In genomic region chr10:45757661-45758396, GRCh38 we compare ENCODE assay signal across 7 cellular contexts. TPM values are rescaled to one million over a fixed set of nuclear protein-coding genes. Genes with fewer than 3 reads are reported as not detected.
DNase-seq lines count a peak whose midpoint lies in the region; ATAC-seq, FAIRE-seq and TF ChIP-seq lines count a peak whose summit lies in the region.
"Not testable (repeated sequence)": the region's sequence is repeated elsewhere in the genome, so short reads cannot be mapped to it uniquely, and the experiment has no call there.

No MANE protein-coding gene starts in this region.

- not testable (repeated sequence) for TF ChIP-seq RAD21 in HepG2 (CRISPR knock-in tag; IDR thresholded peaks at IDR 0.05)

- not testable (repeated sequence) for H4K20me1 ChIP-seq in HepG2 (ENCODE audit: insufficient read depth, low read length)

- not testable (repeated sequence) for H3K27ac Mint-ChIP-seq in chondrocyte (ENCODE audit: unreplicated experiment); osteocyte (ENCODE audit: unreplicated experiment)

- not testable (repeated sequence) for H3K27ac ChIP-seq in Panc1 (ENCODE audit: low read length); HepG2 (ENCODE audit: extremely low read length, insufficient read depth, low read length)
- H3K27ac ChIP-seq in heart right ventricle (peak overlapping the region in 4 of 10 donors; percentile 13 to 55 (median 34)), right atrium auricular region (peak overlapping the region; percentile 26 to 49)

- H3K4me3 Mint-ChIP-seq in chondrocyte (ENCODE audit: unreplicated experiment); osteocyte (ENCODE audit: unreplicated experiment): not testable (repeated sequence)

- not testable (repeated sequence) for TF ChIP-seq POLR2A in HepG2 (IDR thresholded peaks at IDR 0.05; ENCODE audit: insufficient read depth in 1 of 2, low read depth in 2 of 2, low read length in 2 of 2)

- CTCF ChIA-PET in Panc1 (lab: Charles Lee); HepG2 (lab: Yijun Ruan, JAX; ENCODE audit: low intra/inter-chr PET ratio, low total read pairs): not testable (repeated sequence)

- ATAC-seq in Panc1, HepG2: not testable (repeated sequence)
- ATAC-seq in Right ventricle myocardium inferior (peak; percentile 62), heart right ventricle (peak; percentile 47 to 82 (median 72))

- not testable (repeated sequence) for H3K9ac ChIP-seq in HepG2 (ENCODE audit: insufficient read depth, low read depth, low read length)

- H3K4me3 ChIP-seq in Panc1 (ENCODE audit: low read depth in 2 of 2, low read length in 2 of 2); heart right ventricle; right atrium auricular region; HepG2 (replicated peaks in 1 of 3; ENCODE audit: insufficient read depth in 1 of 3, low read depth in 2 of 3, low read length in 3 of 3): not testable (repeated sequence)

- POLR2A ChIA-PET in Panc1 (lab: Charles Lee); HepG2 (lab: Yijun Ruan, JAX): not testable (repeated sequence)

- H3K79me2 ChIP-seq in HepG2 (ENCODE audit: insufficient read depth, low read length): not testable (repeated sequence)

- not testable (repeated sequence) for H3K27me3 Mint-ChIP-seq in chondrocyte (ENCODE audit: low read depth); osteocyte (ENCODE audit: unreplicated experiment)

- intact Hi-C loops in Panc1 (cut with micrococcal nuclease; ENCODE audit: unreplicated experiment); Right ventricle myocardium inferior (cut with DNase I); heart right ventricle (cut with DNase I); HepG2 (cut with micrococcal nuclease; ENCODE audit: unreplicated experiment): not testable (repeated sequence)

- H2AFZ ChIP-seq in HepG2 (ENCODE audit: low read length): not testable (repeated sequence)

- TF ChIP-seq CTCF in Panc1 (IDR thresholded peaks at IDR 0.05); chondrocyte (IDR thresholded peaks at IDR 0.05); heart right ventricle (IDR thresholded peaks at IDR 0.05); right atrium auricular region (IDR thresholded peaks at IDR 0.05); HepG2 (CRISPR knock-in tag; IDR thresholded peaks at IDR 0.05); osteocyte (IDR thresholded peaks at IDR 0.05): not testable (repeated sequence)

- 48 to 63% methylated on average over 8 of the region's 8 CpGs for WGBS in heart right ventricle, 2 donors
- 97% methylated on average over 8 of the region's 8 CpGs for WGBS in HepG2 (ENCODE audit: low lambda C conversion rate)

- H3K36me3 ChIP-seq in Panc1 (ENCODE audit: control insufficient read depth, insufficient read depth, low read length); right atrium auricular region; HepG2 (replicated peaks in 1 of 2; ENCODE audit: control insufficient read depth in 1 of 2, insufficient read depth in 2 of 2, low read length in 2 of 2): not testable (repeated sequence)
- peaks cover 0 to 55% (median 0%) of the 10 kb centered on the region in 9 donors for H3K36me3 ChIP-seq in heart right ventricle

- not testable (repeated sequence) for TF ChIP-seq EP300 in HepG2 (IDR thresholded peaks at IDR 0.05; ENCODE audit: low read depth in 2 of 2, low read length in 2 of 2); HepG2 (CRISPR knock-in tag; IDR thresholded peaks at IDR 0.05; ENCODE audit: borderline replicate concordance)

- DNase-seq in Panc1 (ENCODE audit: low read depth, low spot score); Right ventricle myocardium inferior (ENCODE audit: missing footprints); right atrium auricular region (ENCODE audit: low spot score); HepG2 (ENCODE audit: low spot score): not testable (repeated sequence)
- DNase-seq in chondrocyte (ENCODE audit: low spot score): peak; percentile 92
- DNase-seq in heart right ventricle: peak; percentile 6 to 25
- peak; percentile 84 for DNase-seq in osteocyte (ENCODE audit: extremely low spot score, unreplicated experiment)

- in situ Hi-C loops in Panc1 (cut with HindIII; ENCODE audit: low pct_unique_long_range_greater_than_20kb, low sequenced_read_pairs); HepG2 (cut with HindIII; ENCODE audit: extremely low pct_ligation_motif_present, low pct_unique_long_range_greater_than_20kb): not testable (repeated sequence)

- not testable (repeated sequence) for H3K27me3 ChIP-seq in Panc1 (ENCODE audit: control insufficient read depth, insufficient read depth, low read length); heart right ventricle; right atrium auricular region; HepG2 (ENCODE audit: control insufficient read depth in 1 of 2, insufficient read depth in 2 of 2, low read length in 2 of 2)

- not testable (repeated sequence) for H3K9me3 Mint-ChIP-seq in chondrocyte (ENCODE audit: low read depth); osteocyte (ENCODE audit: unreplicated experiment)

- BruUV-seq in Panc1 (replicated peaks; lab: Mats Ljungman, UMichigan): TSS peak; percentile 53
- BruUV-seq in HepG2 (replicated peaks; lab: Mats Ljungman, UMichigan): TSS peak; percentile 23

- not testable (repeated sequence) for H3K4me2 ChIP-seq in HepG2 (ENCODE audit: low read depth, low read length)

- not testable (repeated sequence) for H3K4me1 Mint-ChIP-seq in chondrocyte (ENCODE audit: low read depth); osteocyte (ENCODE audit: unreplicated experiment)

- H3K9me3 ChIP-seq in Panc1 (ENCODE audit: control insufficient read depth, insufficient read depth, low read depth, low read length); heart right ventricle; right atrium auricular region; HepG2 (ENCODE audit: low read length): not testable (repeated sequence)

- H3K36me3 Mint-ChIP-seq in chondrocyte (ENCODE audit: low read depth) (peaks cover 10% of the 10 kb centered on the region), osteocyte (ENCODE audit: unreplicated experiment) (peaks cover 21% of the 10 kb centered on the region)

- not testable (repeated sequence) for FAIRE-seq in HepG2 (lab: Jason Lieb, UNC)

- not testable (repeated sequence) for H3K4me1 ChIP-seq in Panc1 (ENCODE audit: control insufficient read depth, insufficient read depth, low read length); heart right ventricle; right atrium auricular region; HepG2 (ENCODE audit: insufficient read depth, low read length)

RNA-seq across cellular contexts. Expression of gene WASHC2C, which starts 30.8 kb away (rescaled TPM):
- 73.6 TPM for total RNA-seq in Panc1 (2021; ENCODE audit: unreplicated experiment)
- 49.5 TPM for polyA plus RNA-seq in Panc1 (2012; ENCODE audit: insufficient read length)
- total RNA-seq in chondrocyte: 45.6 to 53.3 TPM (median 46.1 TPM) in 3 replicates
- total RNA-seq in Right ventricle myocardium inferior: 30.2 TPM
- 10 to 100 TPM; 21.8 to 32.8 (median 26.8) TPM for total RNA-seq in heart right ventricle
- 10 to 100 TPM; 10.1 to 13.2 TPM for polyA plus RNA-seq in heart right ventricle
- 10 to 100 TPM; 22.5 to 39.0 TPM for total RNA-seq in right atrium auricular region
- 19.1 and 20.8 TPM in 2 replicates for total RNA-seq in HepG2 (2016; rRNA removed; fragmentation: Illumina TruSeq; extraction: Trizol)
- 4.8 and 4.9 TPM in 2 replicates for total RNA-seq in HepG2 (2016; cell fraction: cytosol; rRNA removed; fragmentation: Illumina TruSeq; extraction: Trizol; ENCODE audit: low read depth)
- 18.7 and 21.2 TPM in 2 replicates for total RNA-seq in HepG2 (2016; cell fraction: insoluble cytoplasmic fraction; rRNA removed; fragmentation: Illumina TruSeq; extraction: Trizol)
- 6.2 and 7.1 TPM in 2 replicates for total RNA-seq in HepG2 (2016; cell fraction: membrane; rRNA removed; fragmentation: Illumina TruSeq; extraction: Trizol)
- total RNA-seq in HepG2 (2016; cell fraction: nucleus; rRNA removed; fragmentation: Illumina TruSeq; extraction: Trizol): 25.9 and 29.1 TPM in 2 replicates
- polyA plus RNA-seq in HepG2 (2011; rRNA removed): 17.3 and 17.8 TPM in 2 replicates
- polyA plus RNA-seq in HepG2 (2011; cell fraction: cytosol; rRNA removed): 7.0 and 7.1 TPM in 2 replicates
- polyA plus RNA-seq in HepG2 (2011; cell fraction: nucleus; rRNA removed): 42.7 and 47.3 TPM in 2 replicates
- polyA plus RNA-seq in HepG2 (2012): 12.5 and 12.9 TPM in 2 replicates
- polyA plus RNA-seq in HepG2 (2016; cell fraction: cytosol; fragmentation: Illumina TruSeq; extraction: Trizol; ENCODE audit: low read depth): 1.4 and 1.9 TPM in 2 replicates
- 15.1 and 16.3 TPM in 2 replicates for polyA plus RNA-seq in HepG2 (2016; cell fraction: insoluble cytoplasmic fraction; fragmentation: Illumina TruSeq; extraction: Trizol; ENCODE audit: low read depth)
- polyA plus RNA-seq in HepG2 (2016; cell fraction: membrane; fragmentation: Illumina TruSeq; extraction: Trizol; ENCODE audit: low read depth): 3.0 and 3.8 TPM in 2 replicates
- polyA plus RNA-seq in HepG2 (2016; cell fraction: nucleus; fragmentation: Illumina TruSeq; extraction: Trizol; ENCODE audit: insufficient read depth, low read depth): 55.5 and 56.4 TPM in 2 replicates
- 8.0 and 18.3 TPM in 2 replicates for polyA minus RNA-seq in HepG2 (2011; rRNA and poly(A)+ RNA removed; ENCODE audit: low replicate concordance)
- polyA minus RNA-seq in HepG2 (2011; cell fraction: cytosol; rRNA and poly(A)+ RNA removed): 8.4 and 9.6 TPM in 2 replicates
- 39.1 and 55.3 TPM in 2 replicates for polyA minus RNA-seq in HepG2 (2011; cell fraction: nucleus; rRNA and poly(A)+ RNA removed)
- 62.8 and 70.5 TPM in 2 replicates for total RNA-seq in osteocyte
